In the genomic region with DNA sequence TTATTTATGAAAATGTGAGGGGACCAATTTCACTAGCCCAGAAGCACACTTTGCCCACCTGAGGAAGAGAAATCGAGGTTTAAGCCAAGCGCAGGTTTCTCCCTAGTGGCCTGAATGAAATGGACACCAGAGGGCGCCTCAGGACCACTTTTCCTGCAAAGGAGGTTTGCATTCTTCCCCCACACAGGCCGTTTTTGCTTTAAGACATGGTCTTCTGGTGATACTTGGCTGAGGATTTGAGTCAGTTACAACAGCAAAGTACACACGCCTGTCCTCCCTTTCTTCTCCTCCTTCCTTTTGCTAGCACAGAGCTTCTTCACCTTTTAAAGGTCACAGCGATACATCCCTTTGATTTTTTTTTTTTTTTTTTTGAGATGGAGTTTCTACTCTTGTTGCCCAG, we compare ENCODE assay signal across 8 cellular contexts. TPM values are rescaled to one million over a fixed set of nuclear protein-coding genes. Genes with fewer than 3 reads are reported as not detected.
DNase-seq lines count a peak whose midpoint lies in the region; ATAC-seq and TF ChIP-seq lines count a peak whose summit lies in the region.

No MANE protein-coding gene starts in this region.

- peaks cover 0 to 9% of the 10 kb centered on the region in 2 donors for H3K4me1 ChIP-seq in right atrium auricular region

- H3K27me3 ChIP-seq in GM06990 (replicated peaks; ENCODE audit: control insufficient read depth, insufficient read depth, low read length) (no peaks in the 10 kb centered on the region), right atrium auricular region (no peaks in the 10 kb centered on the region)

- no peak for ATAC-seq in GM19035 (IDR thresholded peaks at IDR 0.05; ENCODE audit: unreplicated experiment)
- ATAC-seq in GM18498 (IDR thresholded peaks at IDR 0.05; ENCODE audit: unreplicated experiment) = no peak

- no peaks in the 10 kb centered on the region for H3K9me3 ChIP-seq in right atrium auricular region

- peaks cover 7% of the 10 kb centered on the region for H3K36me3 ChIP-seq in GM06990 (ENCODE audit: control insufficient read depth, insufficient read depth, low read length)
- peaks cover 13% of the 10 kb centered on the region for H3K36me3 ChIP-seq in right atrium auricular region

- DNase-seq in GM06990 (ENCODE audit: extremely low read depth, insufficient read length) (peak; percentile 18), NCI-H1105 treated with DMSO at 0.1 percent for 48 hours (lab: John Stamatoyannopoulos, UW) (peak; percentile 77), T-helper 1 cell (peak; percentile 40 to 85 (median 63)), amniotic epithelial cell (ENCODE audit: low read depth) (peak; percentile 80), right atrium auricular region (ENCODE audit: low spot score) (peak; percentile 85), retinal pigment epithelial cell (ENCODE audit: low read depth) (no peak)

- H3K4me3 ChIP-seq in GM06990 (replicated peaks; ENCODE audit: low read depth, low read length) (no peak overlapping the region), right atrium auricular region (no peak overlapping the region), retinal pigment epithelial cell (ENCODE audit: low read length) (no peak overlapping the region)

- H3K27ac ChIP-seq in right atrium auricular region = no peak overlapping the region

- TF ChIP-seq CTCF in GM06990 (IDR thresholded peaks at IDR 0.05; ENCODE audit: insufficient read depth, low read length, poor library complexity, severe bottlenecking) (peak; percentile 85), right atrium auricular region (IDR thresholded peaks at IDR 0.05) (peak; percentile 80 to 90), retinal pigment epithelial cell (conservative IDR thresholded peaks at IDR 0.05; ENCODE audit: low read depth, low read length) (peak; percentile 93)

RNA-seq across cellular contexts. Expression of gene PLA2G2E, which starts 5.4 kb away (rescaled TPM):
- total RNA-seq in right atrium auricular region = not detected

RNA-seq across cellular contexts. Expression of gene OTUD3, which starts 35.9 kb away (rescaled TPM):
- total RNA-seq in right atrium auricular region = 10 to 100 TPM in 1 of 2 donors, 1 to 10 TPM in 1; 2.4 to 31.6 TPM
